In genomic region chrX:48971325-48972213, GRCh38 we compare ENCODE assay signal across 8 cellular contexts. TPM values are rescaled to one million over a fixed set of nuclear protein-coding genes. Genes with fewer than 3 reads are reported as not detected.
A peak's percentile ranks its signal among the peaks of the same experiment; 100 is the strongest.
DNase-seq lines count a peak whose midpoint lies in the region; ATAC-seq and TF ChIP-seq lines count a peak whose summit lies in the region.

TSS of gene KCND1 (minus strand) at chrX:48971844. CDS start at chrX:48970271, 1,573 bp downstream.

- TF ChIP-seq CTCF in chondrocyte (IDR thresholded peaks at IDR 0.05) (no peak), OCI-LY7 (conservative IDR thresholded peaks at IDR 0.05; ENCODE audit: low read length) (no peak)

- CTCF ChIA-PET in OCI-LY7 (lab: Charles Lee; ENCODE audit: unreplicated experiment) = no interaction called here

- intact Hi-C loops in OCI-LY7 (cut with micrococcal nuclease; ENCODE audit: unreplicated experiment) = no loop called here

- H3K4me3 Mint-ChIP-seq in chondrocyte (ENCODE audit: unreplicated experiment) = peak within 1 kb of the TSS; percentile 66
- peak within 1 kb of the TSS; percentile 60 to 69 for H3K4me3 Mint-ChIP-seq in stimulated activated naive CD8-positive, alpha-beta T cell treated with anti-CD3 and anti-CD28 coated beads, Interleukin-15, amount 100 ng/mL, for 72 hours

- H3K9me3 Mint-ChIP-seq in chondrocyte (ENCODE audit: low read depth) = peaks cover 14% of the 10 kb centered on the region
- no peaks in the 10 kb centered on the region for H3K9me3 Mint-ChIP-seq in stimulated activated naive CD8-positive, alpha-beta T cell treated with anti-CD3 and anti-CD28 coated beads, Interleukin-15, amount 100 ng/mL, for 72 hours

- no peak within 1 kb of the TSS for H3K4me2 ChIP-seq in OCI-LY7 (ENCODE audit: low read length)

- peaks cover 21% of the 10 kb centered on the region for H3K36me3 ChIP-seq in OCI-LY7 (ENCODE audit: insufficient read depth, low read length)
- H3K36me3 ChIP-seq in SJCRH30 = no peaks in the 10 kb centered on the region

- H3K4me3 ChIP-seq in OCI-LY7 (ENCODE audit: low read depth, low read length, poor library complexity, severe bottlenecking) = no peak within 1 kb of the TSS
- H3K4me3 ChIP-seq in SJCRH30 = no peak within 1 kb of the TSS

- DNase-seq in DMS114 treated with DMSO at 0.1 percent for 48 hours (lab: John Stamatoyannopoulos, UW; ENCODE audit: unreplicated experiment) = peak; percentile 24
- DNase-seq in NCI-H146 (lab: John Stamatoyannopoulos, UW) = peak; percentile 75
- DNase-seq in chondrocyte (ENCODE audit: low spot score) = no peak
- DNase-seq in stimulated activated naive CD8-positive, alpha-beta T cell treated with anti-CD3 and anti-CD28 coated beads, Interleukin-15, amount 100 ng/mL, for 72 hours = no peak
- DNase-seq in OCI-LY7 (ENCODE audit: low spot score) = no peak
- no peak for DNase-seq in SJCRH30
- DNase-seq in NCI-H510A (lab: John Stamatoyannopoulos, UW) = no peak

- peak within 1 kb of the TSS; percentile 17 for H3K27ac Mint-ChIP-seq in chondrocyte (ENCODE audit: unreplicated experiment)
- peak within 1 kb of the TSS; percentile 67 to 83 for H3K27ac Mint-ChIP-seq in stimulated activated naive CD8-positive, alpha-beta T cell treated with anti-CD3 and anti-CD28 coated beads, Interleukin-15, amount 100 ng/mL, for 72 hours

- POLR2A ChIA-PET in OCI-LY7 (lab: Charles Lee) = no interaction called here

- no TSS peak for BruUV-seq in OCI-LY7 (replicated peaks; lab: Mats Ljungman, UMichigan)

- no peaks in the 10 kb centered on the region for H3K27me3 Mint-ChIP-seq in chondrocyte (ENCODE audit: low read depth)
- no peaks in the 10 kb centered on the region for H3K27me3 Mint-ChIP-seq in stimulated activated naive CD8-positive, alpha-beta T cell treated with anti-CD3 and anti-CD28 coated beads, Interleukin-15, amount 100 ng/mL, for 72 hours

- H3K9me3 ChIP-seq in OCI-LY7 (ENCODE audit: low read length) (no peaks in the 10 kb centered on the region), SJCRH30 (replicated peaks) (no peaks in the 10 kb centered on the region)

- ATAC-seq in stimulated activated naive CD8-positive, alpha-beta T cell treated with anti-CD3 and anti-CD28 coated beads, Interleukin-15, amount 100 ng/mL, for 72 hours = peak; percentile 51

- no peaks in the 10 kb centered on the region for H3K79me2 ChIP-seq in OCI-LY7 (ENCODE audit: insufficient read depth, low read depth, low read length)

- H3K4me1 ChIP-seq in OCI-LY7 (ENCODE audit: insufficient read depth, low read length, poor library complexity, severe bottlenecking) = no peaks in the 10 kb centered on the region
- no peaks in the 10 kb centered on the region for H3K4me1 ChIP-seq in SJCRH30

- no peaks in the 10 kb centered on the region for H3K9me2 ChIP-seq in OCI-LY7 (ENCODE audit: insufficient read depth, low read length)

- peaks cover 12% of the 10 kb centered on the region for H3K36me3 Mint-ChIP-seq in chondrocyte (ENCODE audit: low read depth)

- H2AFZ ChIP-seq in OCI-LY7 (ENCODE audit: low read length) = no peak within 1 kb of the TSS

- no peaks in the 10 kb centered on the region for H4K20me1 ChIP-seq in OCI-LY7 (ENCODE audit: insufficient read depth, low read length)

- peak within 1 kb of the TSS; percentile 46 for H3K27ac ChIP-seq in layer of hippocampus (ENCODE audit: low read depth, low read length)
- H3K27ac ChIP-seq in OCI-LY7 (ENCODE audit: low read depth, low read length, poor library complexity, severe bottlenecking) = no peak within 1 kb of the TSS
- no peak within 1 kb of the TSS for H3K27ac ChIP-seq in SJCRH30

- H3K27me3 ChIP-seq in layer of hippocampus (ENCODE audit: control insufficient read depth, insufficient read depth, low read length) (no peaks in the 10 kb centered on the region), SJCRH30 (no peaks in the 10 kb centered on the region)

- peaks cover 20% of the 10 kb centered on the region for H3K4me1 Mint-ChIP-seq in chondrocyte (ENCODE audit: low read depth)
- H3K4me1 Mint-ChIP-seq in stimulated activated naive CD8-positive, alpha-beta T cell treated with anti-CD3 and anti-CD28 coated beads, Interleukin-15, amount 100 ng/mL, for 72 hours = peaks cover 27% of the 10 kb centered on the region

RNA-seq across cellular contexts. Expression of gene KCND1, which starts in this region (rescaled TPM):
- total RNA-seq in chondrocyte = 1.4 to 1.7 TPM (median 1.6 TPM) in 3 replicates
- total RNA-seq in OCI-LY7 (2014; rRNA removed; shearing (Covaris generic)) = 4.0 and 7.6 TPM in 2 replicates
- 8.8 and 13.6 TPM in 2 replicates for total RNA-seq in OCI-LY7 (2022)
- 0.08 and 0.12 TPM in 2 replicates for total RNA-seq in SJCRH30 (2014; rRNA removed; shearing (Covaris generic))

Comparison
In these comparisons a context has a peak if more than half of its experiments do, and no peak if none do; other contexts are left out.
1. DNase-seq: peak in DMS114 treated with DMSO at 0.1 percent for 48 hours (single experiment) and NCI-H146 (single experiment); none in chondrocyte (single experiment), stimulated activated naive CD8-positive, alpha-beta T cell treated with anti-CD3 and anti-CD28 coated beads, Interleukin-15, amount 100 ng/mL, for 72 hours (0 of 2), OCI-LY7 (single experiment), SJCRH30 (0 of 2) and NCI-H510A (single experiment).